ENCODE assay signal across 15 cellular contexts in genomic region chr15:69044899-69045298, GRCh38. TPM values are rescaled to one million over a fixed set of nuclear protein-coding genes. Genes with fewer than 3 reads are reported as not detected.
DNase-seq lines count a peak whose midpoint lies in the region; ATAC-seq, FAIRE-seq and TF ChIP-seq lines count a peak whose summit lies in the region.
"Had no signal": no experiment of that assay in that cellular context is flagged by ENCODE, and none has a peak within 500 bp of the region (broad histone marks: within the 10 kb centered on the region; RNA-seq: fewer than 3 reads in every experiment).

No MANE protein-coding gene starts in this region.

- CTCF ChIA-PET in HEK293 (lab: Yijun Ruan, JAX) = interaction anchor here (0.6 to 4.9 kb wide), 6 partner anchors 11 to 81 kb away, joined by 3 to 32 read pairs (median 4); no protein-coding TSS in a partner anchor
- CTCF ChIA-PET in CD8-positive, alpha-beta T cell (lab: Charles Lee) = interaction anchor here (2.1 kb wide), 1 partner anchor 14 kb away, joined by 7 read pairs; no protein-coding TSS in a partner anchor

- no peak for FAIRE-seq in D721Med (lab: Jason Lieb, UNC)
- FAIRE-seq: GM12878 had no signal

- no peaks in the 10 kb centered on the region for H3K36me3 Mint-ChIP-seq in CD8-positive, alpha-beta T cell

- ATAC-seq in RWPE2 (ENCODE audit: low read depth) (peak; percentile 88), GM19455 (IDR thresholded peaks at IDR 0.05; ENCODE audit: unreplicated experiment) (no peak)
- no peak for ATAC-seq in CD8-positive, alpha-beta T cell
- ATAC-seq: GM12878 had no signal

- H2AFZ ChIP-seq in ACC112 (ENCODE audit: low read length, unreplicated experiment) = no peak overlapping the region

- no peak overlapping the region for H3K4me3 Mint-ChIP-seq in CD8-positive, alpha-beta T cell

- H3K27me3 ChIP-seq in ACC112 (ENCODE audit: insufficient read depth, low read length) (no peaks in the 10 kb centered on the region), RWPE2 (ENCODE audit: insufficient read depth, poor library complexity, severe bottlenecking) (no peaks in the 10 kb centered on the region)
- H3K27me3 ChIP-seq in CD8-positive, alpha-beta T cell (ENCODE audit: insufficient read depth, low read length) = no peaks in the 10 kb centered on the region
- H3K27me3 ChIP-seq: transverse colon had no signal

- peaks cover 23% of the 10 kb centered on the region for H3K4me1 ChIP-seq in ACC112 (ENCODE audit: control insufficient read depth, insufficient read depth, low read length, unreplicated experiment)
- H3K4me1 ChIP-seq in HEK293 (ENCODE audit: control insufficient read depth, insufficient read depth, low read length) = peaks cover 3% of the 10 kb centered on the region; the same call in 1 of the 2 replicates
- H3K4me1 ChIP-seq in RWPE2 (ENCODE audit: insufficient read depth, poor library complexity, severe bottlenecking) = peaks cover 40% of the 10 kb centered on the region
- no peaks in the 10 kb centered on the region for H3K4me1 ChIP-seq in CD8-positive, alpha-beta T cell (ENCODE audit: insufficient read depth, low read length)
- H3K4me1 ChIP-seq: transverse colon had no signal

- H3K27ac ChIP-seq in ACC112 (ENCODE audit: low read depth, low read length) (peak overlapping the region; percentile 57), HEK293 (ENCODE audit: extremely low read depth, low read depth, low read length) (no peak overlapping the region), RWPE2 (ENCODE audit: poor library complexity, severe bottlenecking) (peak overlapping the region; percentile 89)
- no peak overlapping the region for H3K27ac ChIP-seq in CD8-positive, alpha-beta T cell (ENCODE audit: low read depth, low read length)
- H3K27ac ChIP-seq: C4-2B, transverse colon had no signal

- H3K4me3 ChIP-seq in ACC112 (ENCODE audit: low read depth, low read length) = 0 out of 2 replicates have a peak overlapping the region, but pooled peaks have one; percentile 1
- H3K4me3 ChIP-seq in HEK293 (ENCODE audit: low read depth, low read length) = no peak overlapping the region
- no peak overlapping the region for H3K4me3 ChIP-seq in RWPE2 (ENCODE audit: severe bottlenecking)
- H3K4me3 ChIP-seq in CD8-positive, alpha-beta T cell (ENCODE audit: low read depth, low read length) = no peak overlapping the region
- H3K4me3 ChIP-seq: GM12878, lung, transverse colon had no signal

- TF ChIP-seq CTCF in HEK293 (tag by site-specific recombination; IDR thresholded peaks at IDR 0.05) = no peak
- no peak for TF ChIP-seq CTCF in RWPE2 (IDR thresholded peaks at IDR 0.05; ENCODE audit: poor library complexity, severe bottlenecking)
- TF ChIP-seq CTCF in CD8-positive, alpha-beta T cell (IDR thresholded peaks at IDR 0.05) = no peak
- no peak for TF ChIP-seq CTCF in D721Med (IDR thresholded peaks at IDR 0.05; ENCODE audit: insufficient read depth, missing control alignments)

- POLR2A ChIA-PET in HEK293 (lab: Yijun Ruan, JAX) = interaction anchor here (1.0 kb wide), 1 partner anchor 11 kb away, joined by 3 read pairs; no protein-coding TSS in a partner anchor
- POLR2A ChIA-PET in CD8-positive, alpha-beta T cell (lab: Charles Lee) = no interaction called here

- H3K79me2 ChIP-seq in ACC112 (ENCODE audit: control insufficient read depth, insufficient read depth, low read length, unreplicated experiment) = no peaks in the 10 kb centered on the region

- H3K9me3 Mint-ChIP-seq in CD8-positive, alpha-beta T cell = no peaks in the 10 kb centered on the region

- no peaks in the 10 kb centered on the region for H3K4me1 Mint-ChIP-seq in CD8-positive, alpha-beta T cell (ENCODE audit: low read depth)

- peaks cover 5% of the 10 kb centered on the region for H3K27me3 Mint-ChIP-seq in CD8-positive, alpha-beta T cell (ENCODE audit: low read depth)

- intact Hi-C loops in CD8-positive, alpha-beta T cell (cut with DNase I, micrococcal nuclease) = no loop called here

- H3K9me3 ChIP-seq in HEK293 (ENCODE audit: control insufficient read depth, insufficient read depth, low read depth, low read length) (no peaks in the 10 kb centered on the region), RWPE2 (ENCODE audit: severe bottlenecking) (no peaks in the 10 kb centered on the region)
- H3K9me3 ChIP-seq in CD8-positive, alpha-beta T cell (ENCODE audit: low read length) = no peaks in the 10 kb centered on the region
- H3K9me3 ChIP-seq: transverse colon had no signal

- DNase-seq in RWPE2 (ENCODE audit: low spot score) (peak; percentile 89), fibroblast of gingiva (ENCODE audit: low read depth) (peak; percentile 51), GM19238 (ENCODE audit: insufficient read length, low spot score) (no peak), D721Med (ENCODE audit: insufficient read length, low spot score) (no peak)
- no peak for DNase-seq in CD8-positive, alpha-beta T cell
- DNase-seq: KG1, NCI-H510A treated with DMSO at 0.1 percent for 48 hours, transverse colon had no signal

- H3K36me3 ChIP-seq in ACC112 (ENCODE audit: insufficient read depth, low read length) (no peaks in the 10 kb centered on the region), HEK293 (ENCODE audit: control insufficient read depth in 2 of 2, insufficient read depth in 1 of 2, low read length in 2 of 2) (no peaks in the 10 kb centered on the region), RWPE2 (ENCODE audit: low read depth) (no peaks in the 10 kb centered on the region)
- H3K36me3 ChIP-seq in CD8-positive, alpha-beta T cell (ENCODE audit: insufficient read depth, low read length) = no peaks in the 10 kb centered on the region
- H3K36me3 ChIP-seq: transverse colon had no signal

- H3K27ac Mint-ChIP-seq in CD8-positive, alpha-beta T cell = no peak overlapping the region
- H3K27ac Mint-ChIP-seq: progenitor cell of endocrine pancreas had no signal

TF ChIP-seq in HEK293, 187 proteins besides CTCF, POLR2A, EP300 and RAD21:
- TF ChIP-seq ZBTB48 (tag by site-specific recombination; IDR thresholded peaks at IDR 0.05) (peak; percentile 68), ZNF157 (tag by site-specific recombination; IDR thresholded peaks at IDR 0.05) (no peak), ZNF335 (tag by site-specific recombination; conservative IDR thresholded peaks at IDR 0.05) (peak; percentile 52; the same call in 1 of the 2 replicates), ELK4 (IDR thresholded peaks at IDR 0.05; ENCODE audit: borderline replicate concordance, low read depth, low read length) (no peak)

RNA-seq across cellular contexts. Expression of gene NOX5, which starts 30.4 kb away (rescaled TPM):
- total RNA-seq in CD8-positive, alpha-beta T cell = not detected
- total RNA-seq: GM12878, progenitor cell of endocrine pancreas had no signal

Comparison
In these comparisons a context has a peak if more than half of its experiments do, and no peak if none do; other contexts are left out.
1. H3K27ac ChIP-seq: peak in ACC112 (single experiment) and RWPE2 (single experiment); none in HEK293 (single experiment) and CD8-positive, alpha-beta T cell (single experiment).
2. DNase-seq: peak in RWPE2 (single experiment) and fibroblast of gingiva (single experiment); none in GM19238 (single experiment), CD8-positive, alpha-beta T cell (0 of 7) and D721Med (single experiment).